ENCODE assay signal across 11 cellular contexts in genomic region chr12:108649668-108650067, GRCh38. TPM values are rescaled to one million over a fixed set of nuclear protein-coding genes. Genes with fewer than 3 reads are reported as not detected.
DNase-seq lines count a peak whose midpoint lies in the region; ATAC-seq and TF ChIP-seq lines count a peak whose summit lies in the region.
"Had no signal": no experiment of that assay in that cellular context is flagged by ENCODE, and none has a peak within 500 bp of the region (broad histone marks: within the 10 kb centered on the region; RNA-seq: fewer than 3 reads in every experiment).

No MANE protein-coding gene starts in this region.

- H3K27me3 ChIP-seq in brain microvascular endothelial cell (replicated peaks), result no peaks in the 10 kb centered on the region
- no peaks in the 10 kb centered on the region for H3K27me3 ChIP-seq in lower lobe of right lung (ENCODE audit: low read depth)
- H3K27me3 ChIP-seq: ovary had no signal

- H3K4me1 ChIP-seq in lower lobe of right lung, result peaks cover 36% of the 10 kb centered on the region

- H3K36me3 ChIP-seq in brain microvascular endothelial cell (replicated peaks) (peaks cover 76% of the 10 kb centered on the region), lower lobe of right lung (peaks cover 81% of the 10 kb centered on the region)
- H3K36me3 ChIP-seq: ovary had no signal

- in situ Hi-C loops in brain microvascular endothelial cell (cut with HindIII; ENCODE audit: low pct_ligation_motif_present, low sequenced_read_pairs), result no loop called here

- H3K27ac ChIP-seq in brain microvascular endothelial cell (peak overlapping the region; percentile 69), lower lobe of right lung (peak overlapping the region; percentile 5)
- H3K27ac ChIP-seq: ovary had no signal

- TF ChIP-seq POLR2A in erythroblast (IDR thresholded peaks at IDR 0.05; ENCODE audit: low read length), result no peak

- no peak overlapping the region for H3K4me3 ChIP-seq in brain microvascular endothelial cell (ENCODE audit: low read depth, low read length)
- no peak overlapping the region for H3K4me3 ChIP-seq in lower lobe of right lung
- H3K4me3 ChIP-seq: ovary had no signal

- ATAC-seq in lower lobe of right lung, result no peak

- TF ChIP-seq CTCF in brain microvascular endothelial cell (IDR thresholded peaks at IDR 0.05; ENCODE audit: low read depth, low read length, missing control alignments) (no peak), lower lobe of right lung (IDR thresholded peaks at IDR 0.05) (no peak)

- DNase-seq in AG08395 (ENCODE audit: low spot score) (peak; percentile 87), HT1080 (ENCODE audit: low read depth) (peak; percentile 92), brain microvascular endothelial cell (peak; percentile 77), lower lobe of right lung (no peak), erythroblast (lab: John Stamatoyannopoulos, UW) (no peak), NCI-H2107 treated with DMSO at 0.1 percent for 48 hours (lab: John Stamatoyannopoulos, UW; ENCODE audit: unreplicated experiment) (no peak), T-helper 1 cell (no peak)
- DNase-seq in stimulated activated CD4-positive, alpha-beta T cell treated with anti-CD3 and anti-CD28 coated beads, Interleukin-4, amount 100 ng/mL, for 4 hours, result no peak
- DNase-seq: activated CD4-positive, alpha-beta T cell treated with anti-CD3 and anti-CD28 coated beads, Interleukin-2, amount 10 ng/mL, durations not matched to agents 24 days and 14 days; NCI-H1436 treated with DMSO at 0.1 percent for 48 hours; ovary had no signal

- no peaks in the 10 kb centered on the region for H3K9me3 ChIP-seq in lower lobe of right lung
- H3K9me3 ChIP-seq: ovary had no signal

- intact Hi-C loops in lower lobe of right lung (cut with DNase I), result no loop called here

RNA-seq across cellular contexts. Expression of gene SELPLG, which starts 16.0 kb away (rescaled TPM):
- 1.1 TPM in 1 of 2 replicates, not detected in the other for total RNA-seq in HT1080 (2014; rRNA removed; shearing (Covaris generic))
- polyA plus RNA-seq in HT1080 (2015; cell fraction: cytosol; rRNA removed), result 0.17 and 0.20 TPM in 2 replicates
- polyA plus RNA-seq in HT1080 (2015; cell fraction: nucleus; rRNA removed), result 0.23 TPM in 1 of 2 replicates, not detected in the other
- 59.9 TPM for total RNA-seq in lower lobe of right lung

RNA-seq across cellular contexts. Expression of gene TMEM119, which starts 51.8 kb away (rescaled TPM):
- total RNA-seq in HT1080 (2014; rRNA removed; shearing (Covaris generic)), result 0.03 and 0.23 TPM in 2 replicates
- polyA plus RNA-seq in HT1080 (2015; cell fraction: cytosol; rRNA removed), result 0.06 TPM in 1 of 2 replicates, not detected in the other
- polyA plus RNA-seq in HT1080 (2015; cell fraction: nucleus; rRNA removed), result 0.05 TPM in 1 of 2 replicates, not detected in the other
- total RNA-seq in lower lobe of right lung, result 13.4 TPM

Comparison
In these comparisons a context has a peak if more than half of its experiments do, and no peak if none do; other contexts are left out.
1. DNase-seq: peak in AG08395 (single experiment), HT1080 (single experiment) and brain microvascular endothelial cell (single experiment); none in lower lobe of right lung (single experiment), erythroblast (0 of 2), stimulated activated CD4-positive, alpha-beta T cell treated with anti-CD3 and anti-CD28 coated beads, Interleukin-4, amount 100 ng/mL, for 4 hours (0 of 2), NCI-H2107 treated with DMSO at 0.1 percent for 48 hours (single experiment) and T-helper 1 cell (0 of 5).
2. RNA of gene SELPLG, which starts 16.0 kb away (total RNA-seq): 59.9 TPM in lower lobe of right lung (single experiment); 1.1 TPM in HT1080; every median in the first group is over 10 times any median in the second.
3. RNA of gene TMEM119, which starts 51.8 kb away (total RNA-seq): 13.4 TPM in lower lobe of right lung (single experiment); 0.03 to 0.23 TPM in HT1080; every median in the first group is over 10 times any median in the second.